Comparison of ENCODE assay signal across 19 cellular contexts in the genomic region with DNA sequence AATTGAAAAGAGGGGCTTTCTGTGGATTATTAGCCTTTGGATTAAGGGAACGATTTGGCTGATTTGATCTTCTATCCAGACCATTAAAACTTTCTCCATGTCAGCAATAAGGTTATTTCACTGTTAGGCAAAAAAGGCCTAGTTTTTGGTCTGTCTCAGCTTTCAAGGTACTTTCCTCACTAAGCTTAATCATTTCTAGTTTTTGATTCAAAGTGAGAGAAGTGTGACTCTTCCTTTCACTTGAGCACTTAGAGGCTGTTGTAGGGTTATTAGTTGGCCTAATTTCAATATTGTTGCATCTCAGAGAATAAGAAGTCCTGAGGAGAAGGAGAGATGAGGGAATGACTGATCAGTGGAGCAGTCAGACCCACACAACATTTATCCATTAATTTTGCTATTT.
"Had no signal": no experiment of that assay in that cellular context is flagged by ENCODE, and none has a peak within 500 bp of the region (broad histone marks: within the 10 kb centered on the region; RNA-seq: fewer than 3 reads in every experiment).

No MANE protein-coding gene starts in this region.

- ATAC-seq: left lung; pancreas; stimulated activated naive CD8-positive, alpha-beta T cell treated with anti-CD3 and anti-CD28 coated beads, Interleukin-15, amount 100 ng/mL, for 72 hours had no signal

- H3K9ac ChIP-seq: neural progenitor cell had no signal

- H3K36me3 ChIP-seq: esophagus muscularis mucosa, left lung, neural progenitor cell, pancreas, sigmoid colon, spleen, upper lobe of left lung had no signal

- H3K4me3 ChIP-seq: coronary artery, esophagus muscularis mucosa, left lung, neural progenitor cell, pancreas, sigmoid colon, spleen, upper lobe of left lung had no signal

- FAIRE-seq: keratinocyte, pancreas had no signal

- H2AFZ ChIP-seq: neural progenitor cell had no signal

- H3K4me1 ChIP-seq: esophagus muscularis mucosa, left lung, pancreas, sigmoid colon, spleen, upper lobe of left lung had no signal

- H3K27me3 ChIP-seq: esophagus muscularis mucosa, left lung, neural progenitor cell, pancreas, sigmoid colon, spleen, upper lobe of left lung had no signal

- H3K4me2 ChIP-seq: neural progenitor cell had no signal

- H3K27ac ChIP-seq: coronary artery, esophagus muscularis mucosa, left lung, neural progenitor cell, pancreas, sigmoid colon, spleen, upper lobe of left lung, VCaP had no signal

- DNase-seq: activated CD4-positive, alpha-beta memory T cell treated with anti-CD3 and anti-CD28 coated beads, Interleukin-2, amount 10 ng/mL, durations not matched to agents 7 days and 5 days; activated gamma-delta T cell treated with Interleukin-2 at 50 U/mL for 16 hours; activated naive CD8-positive, alpha-beta T cell treated with anti-CD3 and anti-CD28 coated beads for 36 hours; activated T-cell treated with anti-CD3 and anti-CD28 coated beads, Interleukin-2, amount 50 U/mL, for 48 hours; amygdala; central memory CD4-positive, alpha-beta T cell; hippocampal formation; left lung; mammary epithelial cell; pancreas; sigmoid colon; spleen; stimulated activated naive CD8-positive, alpha-beta T cell treated with anti-CD3 and anti-CD28 coated beads, Interleukin-15, amount 100 ng/mL, for 72 hours; upper lobe of left lung had no signal

- H3K9me3 ChIP-seq: pancreas, upper lobe of left lung had no signal
